ENCODE assay signal across 9 cellular contexts in the genomic region with DNA sequence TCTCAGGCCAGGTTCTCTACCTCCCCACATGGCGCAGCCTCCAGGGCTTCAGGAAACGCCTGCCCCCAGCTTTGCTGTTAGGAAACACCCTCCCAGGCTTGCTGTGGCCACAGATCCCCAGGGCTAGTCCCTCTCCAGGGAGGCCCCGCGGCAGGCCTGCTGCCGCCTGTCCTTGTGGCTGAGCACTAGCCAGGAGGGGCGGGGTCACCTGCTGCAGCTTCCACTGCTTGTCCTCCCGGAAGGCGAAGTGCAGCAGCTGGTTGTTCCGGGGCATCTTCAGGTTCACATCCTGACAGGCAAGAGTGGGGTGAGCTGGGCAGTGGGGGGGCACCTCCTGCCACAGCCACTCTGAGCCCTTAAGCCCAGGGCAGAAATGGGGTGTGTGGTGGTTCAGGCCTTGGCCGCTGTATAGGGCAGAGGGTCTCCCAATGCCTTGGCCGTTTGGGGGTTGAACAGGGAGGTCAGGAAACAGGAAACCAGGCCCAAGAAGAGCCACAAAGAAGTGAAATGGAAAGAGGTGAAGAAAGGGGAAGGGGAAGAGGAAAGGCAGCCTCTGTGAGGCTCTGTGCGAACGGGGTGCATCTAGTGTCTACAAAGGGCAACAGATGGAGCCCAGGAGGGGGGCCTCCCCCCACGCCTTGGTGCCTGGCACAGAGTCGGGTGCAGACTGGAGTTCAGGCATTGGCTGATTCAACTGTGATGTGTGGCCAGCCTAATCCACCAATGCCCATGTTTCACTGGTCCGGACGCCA. TPM values are rescaled to one million over a fixed set of nuclear protein-coding genes. Genes with fewer than 3 reads are reported as not detected.
A peak's percentile ranks its signal among the peaks of the same experiment; 100 is the strongest.
DNase-seq lines count a peak whose midpoint lies in the region; ATAC-seq, FAIRE-seq and TF ChIP-seq lines count a peak whose summit lies in the region.
"Had no signal": no experiment of that assay in that cellular context is flagged by ENCODE, and none has a peak within 500 bp of the region (broad histone marks: within the 10 kb centered on the region; RNA-seq: fewer than 3 reads in every experiment).

No MANE protein-coding gene starts in this region.

- H3K79me2 ChIP-seq in OCI-LY7 (ENCODE audit: insufficient read depth, low read depth, low read length) = no peaks in the 10 kb centered on the region

- peak overlapping the region; percentile 99; the same call in 1 of the 2 replicates for H3K4me2 ChIP-seq in OCI-LY7 (ENCODE audit: low read length)

- no peak for FAIRE-seq in pancreas (lab: Jason Lieb, UNC)

- CTCF ChIA-PET in OCI-LY7 (lab: Charles Lee; ENCODE audit: unreplicated experiment) (no interaction called here), A673 (lab: Charles Lee) (no interaction called here)

- WGBS in pancreas, 2 donors = 48 to 56% methylated on average over 13 to 17 of the region's 17 CpGs

- peaks cover 26% of the 10 kb centered on the region for H3K4me1 ChIP-seq in OCI-LY7 (ENCODE audit: insufficient read depth, low read length, poor library complexity, severe bottlenecking)
- peaks cover 14 to 21% (median 21%) of the 10 kb centered on the region in 3 donors for H3K4me1 ChIP-seq in pancreas
- H3K4me1 ChIP-seq in A673 (ENCODE audit: insufficient read depth, low read length, poor library complexity, severe bottlenecking) = peaks cover 3% of the 10 kb centered on the region

- TF ChIP-seq CTCF in OCI-LY7 (conservative IDR thresholded peaks at IDR 0.05; ENCODE audit: low read length) (no peak), pancreas (IDR thresholded peaks at IDR 0.05) (no peak), A673 (conservative IDR thresholded peaks at IDR 0.05; ENCODE audit: low read depth, low read length) (no peak)

- no peaks in the 10 kb centered on the region for H3K27me3 Mint-ChIP-seq in T-helper 2 cell treated with Interferon-gamma antibody and Interleukin-4, amounts not matched to agents 5 μg/mL and 100 μg/mL, for 36 hours (ENCODE audit: low read depth)

- ATAC-seq in pancreas (peak; percentile 19 to 48 (median 40)), GM21360 (IDR thresholded peaks at IDR 0.05; ENCODE audit: unreplicated experiment) (no peak), GM18498 (IDR thresholded peaks at IDR 0.05; ENCODE audit: unreplicated experiment) (no peak)

- intact Hi-C loops in OCI-LY7 (cut with micrococcal nuclease; ENCODE audit: unreplicated experiment) (no loop called here), pancreas (cut with DNase I) (loop anchor here in 1 of 3 donors (10.0 kb wide), 1 partner anchor 64 kb away; no protein-coding TSS in a partner anchor), A673 (cut with micrococcal nuclease; ENCODE audit: unreplicated experiment) (no loop called here)

- no peaks in the 10 kb centered on the region for H3K9me3 ChIP-seq in OCI-LY7 (ENCODE audit: low read length)
- H3K9me3 ChIP-seq in pancreas = no peaks in the 10 kb centered on the region
- no peaks in the 10 kb centered on the region for H3K9me3 ChIP-seq in A673 (ENCODE audit: low read depth, low read length, poor library complexity, severe bottlenecking)

- H3K36me3 Mint-ChIP-seq in T-helper 2 cell treated with Interferon-gamma antibody and Interleukin-4, amounts not matched to agents 5 μg/mL and 100 μg/mL, for 36 hours (ENCODE audit: low read depth) = peaks cover 12% of the 10 kb centered on the region

- H3K27ac Mint-ChIP-seq in T-helper 2 cell treated with Interferon-gamma antibody and Interleukin-4, amounts not matched to agents 5 μg/mL and 100 μg/mL, for 36 hours = peak overlapping the region; percentile 15

- POLR2A ChIA-PET in OCI-LY7 (lab: Charles Lee) (no interaction called here), A673 (lab: Charles Lee; ENCODE audit: low non-redundant PET) (no interaction called here)

- H3K36me3 ChIP-seq in OCI-LY7 (ENCODE audit: insufficient read depth, low read length) (peaks cover 17% of the 10 kb centered on the region), pancreas (peaks cover 0 to 5% (median 0%) of the 10 kb centered on the region in 3 donors), A673 (ENCODE audit: insufficient read depth, low read length, poor library complexity, severe bottlenecking) (peaks cover 10% of the 10 kb centered on the region)

- H2AFZ ChIP-seq in OCI-LY7 (ENCODE audit: low read length) = no peak overlapping the region

- TF ChIP-seq POLR2A in erythroblast (IDR thresholded peaks at IDR 0.05; ENCODE audit: low read length) = no peak

- H3K27ac ChIP-seq in OCI-LY7 (ENCODE audit: low read depth, low read length, poor library complexity, severe bottlenecking) (no peak overlapping the region), pancreas (peak overlapping the region in 3 of 4 donors; percentile 5 to 82 (median 76)), A673 (ENCODE audit: low read depth, low read length, poor library complexity, severe bottlenecking) (no peak overlapping the region)

- H3K4me3 Mint-ChIP-seq in T-helper 2 cell treated with Interferon-gamma antibody and Interleukin-4, amounts not matched to agents 5 μg/mL and 100 μg/mL, for 36 hours = peak overlapping the region; percentile 50

- H3K4me3 ChIP-seq in OCI-LY7 (ENCODE audit: low read depth, low read length, poor library complexity, severe bottlenecking) = no peak overlapping the region
- no peak overlapping the region for H3K4me3 ChIP-seq in pancreas
- H3K4me3 ChIP-seq in A673 (ENCODE audit: low read depth, low read length, poor library complexity, severe bottlenecking) = no peak overlapping the region

- H4K20me1 ChIP-seq in OCI-LY7 (ENCODE audit: insufficient read depth, low read length) = no peaks in the 10 kb centered on the region

- BruUV-seq in OCI-LY7 (replicated peaks; lab: Mats Ljungman, UMichigan) = no TSS peak
- no TSS peak for BruUV-seq in A673 (replicated peaks; lab: Mats Ljungman, UMichigan)

- peaks cover 8% of the 10 kb centered on the region for H3K4me1 Mint-ChIP-seq in T-helper 2 cell treated with Interferon-gamma antibody and Interleukin-4, amounts not matched to agents 5 μg/mL and 100 μg/mL, for 36 hours (ENCODE audit: low read depth)

- no peaks in the 10 kb centered on the region for H3K9me2 ChIP-seq in OCI-LY7 (ENCODE audit: insufficient read depth, low read length)

- no peak for DNase-seq in T-helper 2 cell treated with Interferon-gamma antibody and Interleukin-4, amounts not matched to agents 5 μg/mL and 100 μg/mL, for 36 hours (ENCODE audit: low spot score)
- DNase-seq in T-helper 2 cell = no peak
- DNase-seq in OCI-LY7 (ENCODE audit: low spot score) = no peak
- DNase-seq in erythroblast (lab: John Stamatoyannopoulos, UW) = peak; percentile 68 to 69
- DNase-seq in pancreas = peak; percentile 80 to 93 (median 84)
- no peak for DNase-seq in A673 (ENCODE audit: low spot score)

- H3K27me3 ChIP-seq in pancreas (no peaks in the 10 kb centered on the region), A673 (replicated peaks; ENCODE audit: insufficient read depth, low read depth, low read length, poor library complexity) (no peaks in the 10 kb centered on the region)

- H3K9me3 Mint-ChIP-seq in T-helper 2 cell treated with Interferon-gamma antibody and Interleukin-4, amounts not matched to agents 5 μg/mL and 100 μg/mL, for 36 hours = no peaks in the 10 kb centered on the region

RNA-seq across cellular contexts. Expression of a gene that starts 2.0 kb away (rescaled TPM):
- total RNA-seq in OCI-LY7 (2014; rRNA removed; shearing (Covaris generic)) = 2.9 and 6.3 TPM in 2 replicates
- total RNA-seq in OCI-LY7 (2022) (7.1 and 7.6 TPM in 2 replicates), pancreas (10 to 100 TPM; 12.3 to 18.3 (median 13.0) TPM), A673 (2021) (2.9 and 3.3 TPM in 2 replicates)
- polyA plus RNA-seq in pancreas = 10 to 100 TPM; 55.0 to 63.0 TPM

RNA-seq across cellular contexts. Expression of a gene that starts 5.3 kb away (rescaled TPM):
- not detected in 2 replicates for total RNA-seq in OCI-LY7 (2014; rRNA removed; shearing (Covaris generic))
- total RNA-seq in OCI-LY7 (2022) (not detected in 2 replicates), pancreas (10 to 100 TPM; 49.2 to 69.1 (median 63.2) TPM), A673 (2021) (not detected in 2 replicates)
- polyA plus RNA-seq in pancreas = 100 to 1,000 TPM; 176 to 367 TPM
- total RNA-seq: mononuclear cell had no signal

RNA-seq across cellular contexts. Expression of a gene that starts 12.3 kb away (rescaled TPM):
- total RNA-seq in OCI-LY7 (2014; rRNA removed; shearing (Covaris generic)) = not detected in 2 replicates
- not detected in 2 replicates for total RNA-seq in OCI-LY7 (2022)
- total RNA-seq in pancreas = not detected
- polyA plus RNA-seq in pancreas = 1 to 10 TPM in 1 of 2 donors, not detected in 1; 1.4 TPM
- not detected in 2 replicates for total RNA-seq in A673 (2021)
- total RNA-seq: mononuclear cell had no signal

RNA-seq across cellular contexts. Expression of a gene that starts 33.5 kb away (rescaled TPM):
- total RNA-seq in OCI-LY7 (2014; rRNA removed; shearing (Covaris generic)) = 12.9 and 16.1 TPM in 2 replicates
- total RNA-seq in OCI-LY7 (2022) (23.9 and 28.8 TPM in 2 replicates), pancreas (10 to 100 TPM in 1 of 6 donors, 1 to 10 TPM in 5; 5.5 to 10.0 (median 7.2) TPM), A673 (2021) (16.8 and 19.1 TPM in 2 replicates)
- 10 to 100 TPM in 1 of 2 donors, 1 to 10 TPM in 1; 6.5 to 14.1 TPM for polyA plus RNA-seq in pancreas

RNA-seq across cellular contexts. Expression of a gene that starts 46.6 kb away (rescaled TPM):
- 48.4 and 54.4 TPM in 2 replicates for total RNA-seq in OCI-LY7 (2014; rRNA removed; shearing (Covaris generic))
- total RNA-seq in OCI-LY7 (2022) (95.6 and 113 TPM in 2 replicates), pancreas (10 to 100 TPM; 27.2 to 58.6 (median 40.4) TPM), A673 (2021) (121 and 128 TPM in 2 replicates)
- polyA plus RNA-seq in pancreas = 10 to 100 TPM; 33.0 to 41.4 TPM

Comparison
In these comparisons a context has a peak if more than half of its experiments do, and no peak if none do; other contexts are left out.
1. DNase-seq: peak in erythroblast (2 of 2) and pancreas (6 of 6); none in T-helper 2 cell treated with Interferon-gamma antibody and Interleukin-4, amounts not matched to agents 5 μg/mL and 100 μg/mL, for 36 hours (single experiment), T-helper 2 cell (0 of 5), OCI-LY7 (single experiment) and A673 (single experiment).
2. H3K27ac ChIP-seq: peak in pancreas (3 of 4); none in OCI-LY7 (single experiment) and A673 (single experiment).
3. ATAC-seq: peak in pancreas (4 of 4); none in GM21360 (single experiment) and GM18498 (single experiment).
4. RNA of a gene that starts 5.3 kb away (total RNA-seq): 49.2 to 69.1 TPM in pancreas; not detected in OCI-LY7 and not detected in A673; every median in the first group is over 10 times any median in the second.